Comparison of ENCODE assay signal across 1 cellular context in genomic region chr12:3753549-3754284, GRCh38.
TF ChIP-seq lines count a peak whose summit lies in the region.

No MANE protein-coding gene starts in this region.

TF ChIP-seq in GM23338, 12 proteins besides CTCF, POLR2A, EP300 and RAD21 (continued from another document):
- TF ChIP-seq, protein P1, sequence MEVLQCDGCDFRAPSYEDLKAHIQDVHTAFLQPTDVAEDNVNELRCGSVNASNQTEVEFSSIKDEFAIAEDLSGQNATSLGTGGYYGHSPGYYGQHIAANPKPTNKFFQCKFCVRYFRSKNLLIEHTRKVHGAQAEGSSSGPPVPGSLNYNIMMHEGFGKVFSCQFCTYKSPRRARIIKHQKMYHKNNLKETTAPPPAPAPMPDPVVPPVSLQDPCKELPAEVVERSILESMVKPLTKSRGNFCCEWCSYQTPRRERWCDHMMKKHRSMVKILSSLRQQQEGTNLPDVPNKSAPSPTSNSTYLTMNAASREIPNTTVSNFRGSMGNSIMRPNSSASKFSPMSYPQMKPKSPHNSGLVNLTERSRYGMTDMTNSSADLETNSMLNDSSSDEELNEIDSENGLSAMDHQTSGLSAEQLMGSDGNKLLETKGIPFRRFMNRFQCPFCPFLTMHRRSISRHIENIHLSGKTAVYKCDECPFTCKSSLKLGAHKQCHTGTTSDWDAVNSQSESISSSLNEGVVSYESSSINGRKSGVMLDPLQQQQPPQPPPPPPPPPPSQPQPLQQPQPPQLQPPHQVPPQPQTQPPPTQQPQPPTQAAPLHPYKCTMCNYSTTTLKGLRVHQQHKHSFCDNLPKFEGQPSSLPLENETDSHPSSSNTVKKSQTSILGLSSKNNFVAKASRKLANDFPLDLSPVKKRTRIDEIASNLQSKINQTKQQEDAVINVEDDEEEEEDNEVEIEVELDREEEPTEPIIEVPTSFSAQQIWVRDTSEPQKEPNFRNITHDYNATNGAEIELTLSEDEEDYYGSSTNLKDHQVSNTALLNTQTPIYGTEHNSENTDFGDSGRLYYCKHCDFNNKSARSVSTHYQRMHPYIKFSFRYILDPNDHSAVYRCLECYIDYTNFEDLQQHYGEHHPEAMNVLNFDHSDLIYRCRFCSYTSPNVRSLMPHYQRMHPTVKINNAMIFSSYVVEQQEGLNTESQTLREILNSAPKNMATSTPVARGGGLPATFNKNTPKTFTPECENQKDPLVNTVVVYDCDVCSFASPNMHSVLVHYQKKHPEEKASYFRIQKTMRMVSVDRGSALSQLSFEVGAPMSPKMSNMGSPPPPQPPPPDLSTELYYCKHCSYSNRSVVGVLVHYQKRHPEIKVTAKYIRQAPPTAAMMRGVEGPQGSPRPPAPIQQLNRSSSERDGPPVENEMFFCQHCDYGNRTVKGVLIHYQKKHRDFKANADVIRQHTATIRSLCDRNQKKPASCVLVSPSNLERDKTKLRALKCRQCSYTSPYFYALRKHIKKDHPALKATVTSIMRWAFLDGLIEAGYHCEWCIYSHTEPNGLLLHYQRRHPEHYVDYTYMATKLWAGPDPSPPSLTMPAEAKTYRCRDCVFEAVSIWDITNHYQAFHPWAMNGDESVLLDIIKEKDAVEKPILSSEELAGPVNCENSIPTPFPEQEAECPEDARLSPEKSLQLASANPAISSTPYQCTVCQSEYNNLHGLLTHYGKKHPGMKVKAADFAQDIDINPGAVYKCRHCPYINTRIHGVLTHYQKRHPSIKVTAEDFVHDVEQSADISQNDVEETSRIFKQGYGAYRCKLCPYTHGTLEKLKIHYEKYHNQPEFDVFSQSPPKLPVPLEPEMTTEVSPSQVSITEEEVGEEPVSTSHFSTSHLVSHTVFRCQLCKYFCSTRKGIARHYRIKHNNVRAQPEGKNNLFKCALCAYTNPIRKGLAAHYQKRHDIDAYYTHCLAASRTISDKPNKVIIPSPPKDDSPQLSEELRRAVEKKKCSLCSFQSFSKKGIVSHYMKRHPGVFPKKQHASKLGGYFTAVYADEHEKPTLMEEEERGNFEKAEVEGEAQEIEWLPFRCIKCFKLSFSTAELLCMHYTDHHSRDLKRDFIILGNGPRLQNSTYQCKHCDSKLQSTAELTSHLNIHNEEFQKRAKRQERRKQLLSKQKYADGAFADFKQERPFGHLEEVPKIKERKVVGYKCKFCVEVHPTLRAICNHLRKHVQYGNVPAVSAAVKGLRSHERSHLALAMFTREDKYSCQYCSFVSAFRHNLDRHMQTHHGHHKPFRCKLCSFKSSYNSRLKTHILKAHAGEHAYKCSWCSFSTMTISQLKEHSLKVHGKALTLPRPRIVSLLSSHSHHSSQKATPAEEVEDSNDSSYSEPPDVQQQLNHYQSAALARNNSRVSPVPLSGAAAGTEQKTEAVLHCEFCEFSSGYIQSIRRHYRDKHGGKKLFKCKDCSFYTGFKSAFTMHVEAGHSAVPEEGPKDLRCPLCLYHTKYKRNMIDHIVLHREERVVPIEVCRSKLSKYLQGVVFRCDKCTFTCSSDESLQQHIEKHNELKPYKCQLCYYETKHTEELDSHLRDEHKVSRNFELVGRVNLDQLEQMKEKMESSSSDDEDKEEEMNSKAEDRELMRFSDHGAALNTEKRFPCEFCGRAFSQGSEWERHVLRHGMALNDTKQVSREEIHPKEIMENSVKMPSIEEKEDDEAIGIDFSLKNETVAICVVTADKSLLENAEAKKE (CRISPR knock-in tag; IDR thresholded peaks at IDR 0.05): no peak
- TF ChIP-seq NANOG (IDR thresholded peaks at IDR 0.05; ENCODE audit: borderline replicate concordance) (no peak), ZNF331 (CRISPR knock-in tag; IDR thresholded peaks at IDR 0.05; ENCODE audit: low read depth) (no peak), EZH2 (IDR thresholded peaks at IDR 0.05; ENCODE audit: low read depth, unreplicated experiment) (no peak), JUNB (IDR thresholded peaks at IDR 0.05; ENCODE audit: unreplicated experiment) (no peak), CREB1 (CRISPR knock-in tag; IDR thresholded peaks at IDR 0.05; ENCODE audit: low read depth) (no peak), EZH2phosphoT487 (IDR thresholded peaks at IDR 0.05; ENCODE audit: unreplicated experiment) (no peak), ETS1 (IDR thresholded peaks at IDR 0.05) (no peak)
- TF ChIP-seq, protein P2, sequence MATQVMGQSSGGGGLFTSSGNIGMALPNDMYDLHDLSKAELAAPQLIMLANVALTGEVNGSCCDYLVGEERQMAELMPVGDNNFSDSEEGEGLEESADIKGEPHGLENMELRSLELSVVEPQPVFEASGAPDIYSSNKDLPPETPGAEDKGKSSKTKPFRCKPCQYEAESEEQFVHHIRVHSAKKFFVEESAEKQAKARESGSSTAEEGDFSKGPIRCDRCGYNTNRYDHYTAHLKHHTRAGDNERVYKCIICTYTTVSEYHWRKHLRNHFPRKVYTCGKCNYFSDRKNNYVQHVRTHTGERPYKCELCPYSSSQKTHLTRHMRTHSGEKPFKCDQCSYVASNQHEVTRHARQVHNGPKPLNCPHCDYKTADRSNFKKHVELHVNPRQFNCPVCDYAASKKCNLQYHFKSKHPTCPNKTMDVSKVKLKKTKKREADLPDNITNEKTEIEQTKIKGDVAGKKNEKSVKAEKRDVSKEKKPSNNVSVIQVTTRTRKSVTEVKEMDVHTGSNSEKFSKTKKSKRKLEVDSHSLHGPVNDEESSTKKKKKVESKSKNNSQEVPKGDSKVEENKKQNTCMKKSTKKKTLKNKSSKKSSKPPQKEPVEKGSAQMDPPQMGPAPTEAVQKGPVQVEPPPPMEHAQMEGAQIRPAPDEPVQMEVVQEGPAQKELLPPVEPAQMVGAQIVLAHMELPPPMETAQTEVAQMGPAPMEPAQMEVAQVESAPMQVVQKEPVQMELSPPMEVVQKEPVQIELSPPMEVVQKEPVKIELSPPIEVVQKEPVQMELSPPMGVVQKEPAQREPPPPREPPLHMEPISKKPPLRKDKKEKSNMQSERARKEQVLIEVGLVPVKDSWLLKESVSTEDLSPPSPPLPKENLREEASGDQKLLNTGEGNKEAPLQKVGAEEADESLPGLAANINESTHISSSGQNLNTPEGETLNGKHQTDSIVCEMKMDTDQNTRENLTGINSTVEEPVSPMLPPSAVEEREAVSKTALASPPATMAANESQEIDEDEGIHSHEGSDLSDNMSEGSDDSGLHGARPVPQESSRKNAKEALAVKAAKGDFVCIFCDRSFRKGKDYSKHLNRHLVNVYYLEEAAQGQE (IDR thresholded peaks at IDR 0.05; ENCODE audit: unreplicated experiment): no peak
